Comparison of ENCODE assay signal across 13 cellular contexts in genomic region chr4:37989398-37990260, GRCh38. TPM values are rescaled to one million over a fixed set of nuclear protein-coding genes. Genes with fewer than 3 reads are reported as not detected.
A peak's percentile ranks its signal among the peaks of the same experiment; 100 is the strongest.
DNase-seq lines count a peak whose midpoint lies in the region; ATAC-seq and TF ChIP-seq lines count a peak whose summit lies in the region.
"Had no signal": no experiment of that assay in that cellular context is flagged by ENCODE, and none has a peak within 500 bp of the region (broad histone marks: within the 10 kb centered on the region; RNA-seq: fewer than 3 reads in every experiment).

No MANE protein-coding gene starts in this region.

- no peaks in the 10 kb centered on the region for H3K9me3 Mint-ChIP-seq in endodermal cell

- peaks cover 54 to 82% (median 62%) of the 10 kb centered on the region in 10 experiments for H3K4me1 ChIP-seq in BLaER1 treated with 17β-estradiol and CSF1 and Interleukin-3, amounts not matched to agents 10 nM and 100 nM
- peaks cover 20% of the 10 kb centered on the region for H3K4me1 ChIP-seq in endodermal cell (ENCODE audit: control insufficient read depth, insufficient read depth, low read length)
- H3K4me1 ChIP-seq in neutrophil (ENCODE audit: control insufficient read depth in 1 of 2, insufficient read depth in 1 of 2, low read depth in 1 of 2, low read length in 1 of 2): peaks cover 10 to 26% of the 10 kb centered on the region in 2 experiments

- peak overlapping the region; percentile 53 to 89 (median 78) for H3K27ac ChIP-seq in BLaER1 treated with 17β-estradiol and CSF1 and Interleukin-3, amounts not matched to agents 10 nM and 100 nM
- H3K27ac ChIP-seq in endodermal cell (ENCODE audit: low read depth, low read length): no peak overlapping the region
- peak overlapping the region; percentile 73 for H3K27ac ChIP-seq in neutrophil

- H3K4me3 Mint-ChIP-seq in endodermal cell: no peak overlapping the region

- no peaks in the 10 kb centered on the region for H3K27me3 ChIP-seq in BLaER1 treated with 17β-estradiol and CSF1 and Interleukin-3, amounts not matched to agents 10 nM and 100 nM
- no peaks in the 10 kb centered on the region for H3K27me3 ChIP-seq in endodermal cell (ENCODE audit: control insufficient read depth, insufficient read depth, low read length, poor library complexity, severe bottlenecking)
- H3K27me3 ChIP-seq in neutrophil: no peaks in the 10 kb centered on the region

- peak overlapping the region; percentile 45 to 75 (median 59); a peak in 20 of 22 replicates for H3K9ac ChIP-seq in BLaER1 treated with 17β-estradiol and CSF1 and Interleukin-3, amounts not matched to agents 10 nM and 100 nM
- H3K9ac ChIP-seq in endodermal cell (ENCODE audit: extremely low read depth, low read length, poor library complexity, severe bottlenecking): no peak overlapping the region

- H3K27me3 Mint-ChIP-seq in endodermal cell (ENCODE audit: insufficient read depth): no peaks in the 10 kb centered on the region

- H3K4me1 Mint-ChIP-seq in endodermal cell: peaks cover 56% of the 10 kb centered on the region

- peaks cover 7% of the 10 kb centered on the region for H3K36me3 Mint-ChIP-seq in endodermal cell (ENCODE audit: low read depth)

- peak; percentile 25 for DNase-seq in NCI-H69 (lab: John Stamatoyannopoulos, UW)
- DNase-seq in endodermal cell: no peak
- DNase-seq in stimulated activated CD4-positive, alpha-beta T cell treated with anti-CD3 and anti-CD28 coated beads, Interleukin-12 subunit alpha, Interleukin-12 subunit beta, amount 100 ng/mL, for 4 hours: no peak
- no peak for DNase-seq in kidney glomerular epithelial cell (lab: John Stamatoyannopoulos, UW)
- DNase-seq: activated CD4-positive, alpha-beta T cell treated with anti-CD3 and anti-CD28 coated beads, Interleukin-2, amount 50 U/mL, for 48 hours; HCEC 1CT; head of caudate nucleus; stimulated activated naive CD4-positive, alpha-beta T cell had no signal

- peak overlapping the region; percentile 69 to 91 (median 74) for H3K4me2 ChIP-seq in BLaER1 treated with 17β-estradiol and CSF1 and Interleukin-3, amounts not matched to agents 10 nM and 100 nM

- WGBS in endodermal cell (ENCODE audit: insufficient coverage in 1 of 2, insufficient read length in 1 of 2), 2 experiments: 83 to 87% methylated on average over 6 to 8 of the region's 8 CpGs

- H3K27ac Mint-ChIP-seq in endodermal cell: peak overlapping the region; percentile 89

- no peak for TF ChIP-seq CTCF in endodermal cell (conservative IDR thresholded peaks at IDR 0.05)
- no peak for TF ChIP-seq CTCF in neutrophil (IDR thresholded peaks at IDR 0.05)

- H4K20me1 ChIP-seq in BLaER1 treated with 17β-estradiol and CSF1 and Interleukin-3, amounts not matched to agents 10 nM and 100 nM: peaks cover 0 to 12% (median 0%) of the 10 kb centered on the region in 11 experiments; a peak in 5 of 22 replicates

- peaks cover 0 to 5% (median 0%) of the 10 kb centered on the region in 11 experiments; a peak in 2 of 22 replicates for H3K9me3 ChIP-seq in BLaER1 treated with 17β-estradiol and CSF1 and Interleukin-3, amounts not matched to agents 10 nM and 100 nM (replicated peaks in 1 of 11)
- no peaks in the 10 kb centered on the region for H3K9me3 ChIP-seq in endodermal cell (ENCODE audit: control insufficient read depth, low read length)
- H3K9me3 ChIP-seq in neutrophil: no peaks in the 10 kb centered on the region

- no peak for ATAC-seq in GM21825 (IDR thresholded peaks at IDR 0.05; ENCODE audit: unreplicated experiment)
- ATAC-seq in activated CD4-positive, CD25-positive, alpha-beta regulatory T cell treated with anti-CD3 and anti-CD28 coated beads, Interleukin-2, amount 50 U/mL, for 24 hours: no peak

- peaks cover 0 to 26% (median 12%) of the 10 kb centered on the region in 11 experiments; a peak in 12 of 22 replicates for H3K36me3 ChIP-seq in BLaER1 treated with 17β-estradiol and CSF1 and Interleukin-3, amounts not matched to agents 10 nM and 100 nM
- no peaks in the 10 kb centered on the region for H3K36me3 ChIP-seq in endodermal cell (ENCODE audit: control insufficient read depth, insufficient read depth, low read length)
- peaks cover 11% of the 10 kb centered on the region for H3K36me3 ChIP-seq in neutrophil

- H3K4me3 ChIP-seq in BLaER1 treated with 17β-estradiol and CSF1 and Interleukin-3, amounts not matched to agents 10 nM and 100 nM: peak overlapping the region in 4 of 10 experiments; percentile 6 to 39 (median 18); a peak in 4 of 20 replicates
- H3K4me3 ChIP-seq in endodermal cell (ENCODE audit: low read length) (no peak overlapping the region), neutrophil (ENCODE audit: low read depth in 1 of 2, low read length in 1 of 2) (no peak overlapping the region)

RNA-seq across cellular contexts. Expression of gene PTTG2, which starts 29.4 kb away (rescaled TPM):
- not detected for total RNA-seq in endodermal cell
- not detected for polyA plus RNA-seq in endodermal cell (2013, experiment 1 of 2)
- not detected for polyA plus RNA-seq in endodermal cell (2013, experiment 2 of 2)
- total RNA-seq: renal cortical epithelial cell had no signal
